ENCODE assay signal across 19 cellular contexts in genomic region chrX:47745386-47745785, GRCh38.
DNase-seq lines count a peak whose midpoint lies in the region; ATAC-seq and TF ChIP-seq lines count a peak whose summit lies in the region.
"Had no signal": no experiment of that assay in that cellular context is flagged by ENCODE, and none has a peak within 500 bp of the region (broad histone marks: within the 10 kb centered on the region; RNA-seq: fewer than 3 reads in every experiment).

No MANE protein-coding gene starts in this region.

- TF ChIP-seq CTCF in cardiac fibroblast (IDR thresholded peaks at IDR 0.05; ENCODE audit: low read depth, low read length) (no peak), upper lobe of right lung (IDR thresholded peaks at IDR 0.05) (no peak)

- intact Hi-C loops in upper lobe of right lung (cut with DNase I) = no loop called here

- H3K4me3 ChIP-seq in cardiac fibroblast (replicated peaks in 1 of 2; ENCODE audit: low read depth in 2 of 2, low read length in 2 of 2) (no peak overlapping the region), upper lobe of right lung (no peak overlapping the region)
- H3K4me3 ChIP-seq: GM23248, K562 had no signal

- no peaks in the 10 kb centered on the region for H3K4me1 ChIP-seq in upper lobe of right lung

- DNase-seq in LHCN-M2 (ENCODE audit: low read depth) = peak; percentile 67
- DNase-seq in cardiac fibroblast (ENCODE audit: low read depth in 2 of 2) = peak; percentile 3 to 63
- peak; percentile 19 for DNase-seq in iris pigment epithelial cell (ENCODE audit: low read depth)
- DNase-seq in upper lobe of right lung = no peak
- no peak for DNase-seq in NCI-H526 (lab: John Stamatoyannopoulos, UW)
- DNase-seq: ACHN, DMS79 treated with DMSO at 0.1 percent for 48 hours, GDM1, GM23248, NCI-H1105 treated with DMSO at 0.1 percent for 48 hours, NCI-H187, NCI-H2227 treated with DMSO at 0.1 percent for 48 hours, NCI-H524, RPMI8226, SIG-M5 had no signal

- H3K36me3 ChIP-seq in upper lobe of right lung = no peaks in the 10 kb centered on the region

- H3K27ac ChIP-seq in upper lobe of right lung = no peak overlapping the region
- H3K27ac ChIP-seq: GM23248 had no signal

- ATAC-seq in upper lobe of right lung (no peak), esophagus mucosa (no peak)
- ATAC-seq in activated CD4-positive, CD25-positive, alpha-beta regulatory T cell treated with anti-CD3 and anti-CD28 coated beads, Interleukin-2, amount 50 U/mL, for 24 hours = no peak
- ATAC-seq: HCT116, K562 had no signal

- no peaks in the 10 kb centered on the region for H3K9me3 ChIP-seq in upper lobe of right lung

- H3K27me3 ChIP-seq in upper lobe of right lung = no peaks in the 10 kb centered on the region

Comparison
In these comparisons a context has a peak if more than half of its experiments do, and no peak if none do; other contexts are left out.
1. DNase-seq: peak in LHCN-M2 (single experiment), cardiac fibroblast (2 of 2) and iris pigment epithelial cell (single experiment); none in upper lobe of right lung (single experiment) and NCI-H526 (0 of 2).